11 cellular contexts compared by ENCODE assay signal in the genomic region with DNA sequence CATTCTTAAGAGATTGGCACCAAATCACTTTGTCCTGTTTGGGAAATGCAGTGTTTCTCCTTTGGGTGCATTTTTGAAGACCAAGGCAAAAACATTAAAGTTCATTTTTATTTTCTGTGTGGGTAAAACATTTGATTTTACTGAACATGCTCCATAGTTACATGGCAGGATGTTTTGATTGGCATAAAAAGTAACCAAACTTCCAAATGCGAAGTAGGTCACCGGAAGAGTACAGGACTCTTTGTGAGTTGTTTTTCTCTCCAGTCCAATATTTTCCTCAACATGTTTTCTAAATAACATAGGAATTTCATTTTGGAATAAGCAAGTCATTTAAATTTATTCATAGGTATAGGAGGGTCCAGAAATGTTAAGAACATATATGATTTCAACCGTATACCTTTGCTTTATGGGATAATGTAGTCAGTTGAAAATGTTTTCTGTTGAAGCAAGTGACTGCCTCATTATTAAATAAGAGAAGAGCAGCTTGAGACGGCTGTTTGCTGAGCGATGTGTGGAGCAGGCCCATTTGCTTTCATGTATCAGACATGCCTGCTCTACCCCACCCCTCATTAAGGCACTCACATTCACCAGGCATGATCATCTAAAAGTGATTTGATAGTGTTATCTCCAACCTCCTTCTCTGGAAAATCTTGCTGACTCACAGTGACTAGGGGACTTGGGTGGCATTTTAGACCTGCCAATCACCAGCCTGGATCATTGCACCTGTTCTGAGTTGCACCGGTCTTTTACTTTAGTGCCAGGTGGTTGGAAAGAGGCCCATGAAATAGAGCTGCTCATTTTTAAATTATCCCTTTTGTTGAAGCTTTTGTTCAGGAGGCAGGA. TPM values are rescaled to one million over a fixed set of nuclear protein-coding genes. Genes with fewer than 3 reads are reported as not detected.
DNase-seq lines count a peak whose midpoint lies in the region; ATAC-seq and TF ChIP-seq lines count a peak whose summit lies in the region.
"Not testable (repeated sequence)": the region's sequence is repeated elsewhere in the genome, so short reads cannot be mapped to it uniquely, and the experiment has no call there.
"Had no signal": no experiment of that assay in that cellular context is flagged by ENCODE, and none has a peak within 500 bp of the region (broad histone marks: within the 10 kb centered on the region; RNA-seq: fewer than 3 reads in every experiment).

No MANE protein-coding gene starts in this region.

- not testable (repeated sequence) for H3K4me3 Mint-ChIP-seq in Calu3 (ENCODE audit: low read depth, unreplicated experiment)

- peaks cover 43% of the 10 kb centered on the region for H3K4me1 ChIP-seq in psoas muscle
- peaks cover 24% of the 10 kb centered on the region for H3K4me1 ChIP-seq in vagina

- not testable (repeated sequence) for H3K36me3 ChIP-seq in psoas muscle (ENCODE audit: insufficient read depth in 1 of 2, low read depth in 1 of 2); vagina

- H3K9me3 Mint-ChIP-seq in Calu3 (ENCODE audit: low read depth, unreplicated experiment) = not testable (repeated sequence)

- intact Hi-C loops in Calu3 (cut with micrococcal nuclease; ENCODE audit: unreplicated experiment) (loop anchor here (1.0 to 5.0 kb wide), 2 partner anchors 74 to 412 kb away; a partner anchor contains a TSS), left colon (cut with DNase I, micrococcal nuclease) (loop anchor here in 1 of 2 donors (10.0 kb wide), 1 partner anchor 265 kb away; no protein-coding TSS in a partner anchor), psoas muscle (cut with DNase I) (loop anchor here (1.0 to 10.0 kb wide), 4 partner anchors 52 to 262 kb away; a partner anchor contains a TSS), vagina (cut with DNase I) (loop anchor here (5.0 kb wide), 1 partner anchor 78 kb away; no protein-coding TSS in a partner anchor)

- CTCF ChIA-PET in Calu3 (lab: Charles Lee) = not testable (repeated sequence)

- peak overlapping the region; percentile 84 for H3K27ac ChIP-seq in psoas muscle
- peak overlapping the region; percentile 61 for H3K27ac ChIP-seq in vagina

- 37 to 55% (median 41%) methylated on average over 6 of the region's 6 CpGs for WGBS in psoas muscle, 3 donors

- not testable (repeated sequence) for H3K4me3 ChIP-seq in psoas muscle, vagina

- TF ChIP-seq CTCF in Calu3 (IDR thresholded peaks at IDR 0.05; ENCODE audit: unreplicated experiment); psoas muscle (IDR thresholded peaks at IDR 0.05); vagina (IDR thresholded peaks at IDR 0.05): not testable (repeated sequence)

- DNase-seq in Calu3 (peak; percentile 40), NCI-H1417 treated with DMSO at 0.1 percent for 48 hours (lab: John Stamatoyannopoulos, UW) (peak; percentile 20), NCI-H460 (ENCODE audit: extremely low read depth, low read depth) (peak; percentile 94), SHP77 treated with DMSO at 0.1 percent for 48 hours (lab: John Stamatoyannopoulos, UW) (peak; percentile 93), dermis microvascular lymphatic vessel endothelial cell (ENCODE audit: low read depth in 2 of 2) (peak; percentile 72 to 74), left colon (peak; percentile 36 to 66)
- DNase-seq in psoas muscle; vagina (ENCODE audit: extremely low spot score in 2 of 2): not testable (repeated sequence)

- peak overlapping the region; percentile 90 for H3K27ac Mint-ChIP-seq in Calu3 (ENCODE audit: unreplicated experiment)

- not testable (repeated sequence) for H3K9me3 ChIP-seq in psoas muscle, vagina

- H3K36me3 Mint-ChIP-seq in Calu3 (ENCODE audit: insufficient read depth, unreplicated experiment) = not testable (repeated sequence)

- not testable (repeated sequence) for H3K27me3 ChIP-seq in psoas muscle (ENCODE audit: insufficient read depth in 3 of 3, low read length in 2 of 3); vagina

- H3K4me1 Mint-ChIP-seq in Calu3 (ENCODE audit: low read depth, unreplicated experiment) = peaks cover 73% of the 10 kb centered on the region

- not testable (repeated sequence) for TF ChIP-seq POLR2A in vagina (IDR thresholded peaks at IDR 0.05)

- BruUV-seq in Calu3 (replicated peaks; lab: Mats Ljungman, UMichigan) = not testable (repeated sequence)

- ATAC-seq in left colon = peak; percentile 60
- peak; percentile 62 to 84 (median 78) for ATAC-seq in psoas muscle

- H3K27me3 Mint-ChIP-seq in Calu3 (ENCODE audit: unreplicated experiment) = not testable (repeated sequence)

RNA-seq across cellular contexts. Expression of a gene that starts 16.3 kb away (rescaled TPM):
- total RNA-seq in Calu3 (2022) = 10.6 and 13.2 TPM in 2 replicates
- total RNA-seq in NCI-H460 (2014; rRNA removed; shearing (Covaris generic)) = 727 and 823 TPM in 2 replicates
- 1,021 and 1,066 TPM in 2 replicates for polyA plus RNA-seq in NCI-H460 (2014; cell fraction: nucleus; rRNA removed)
- total RNA-seq in dermis microvascular lymphatic vessel endothelial cell = 22.7 and 53.6 TPM in 2 replicates
- 10 to 100 TPM; 18.8 to 65.4 TPM for total RNA-seq in left colon
- total RNA-seq in psoas muscle = 100 to 1,000 TPM in 2 of 4 donors, 10 to 100 TPM in 2; 38.7 to 982 (median 119) TPM
- 1,000 to 10,000 TPM in 1 of 3 donors, 100 to 1,000 TPM in 2; 124 to 2,054 (median 400) TPM for polyA plus RNA-seq in psoas muscle
- total RNA-seq in vagina = 104 TPM
- total RNA-seq: activated CD4-positive, alpha-beta T cell treated with anti-CD3 and anti-CD28 coated beads, Interleukin-2, amount 10 ng/mL, durations not matched to agents 24 days and 14 days; H7; natural killer cell had no signal

RNA-seq across cellular contexts. Expression of a gene that starts 56.8 kb away (rescaled TPM):
- total RNA-seq in Calu3 (2022) = 10.2 and 17.3 TPM in 2 replicates
- 1,075 and 1,182 TPM in 2 replicates for total RNA-seq in NCI-H460 (2014; rRNA removed; shearing (Covaris generic))
- polyA plus RNA-seq in NCI-H460 (2014; cell fraction: nucleus; rRNA removed) = 895 and 1,099 TPM in 2 replicates
- 30.8 and 81.5 TPM in 2 replicates for total RNA-seq in dermis microvascular lymphatic vessel endothelial cell
- total RNA-seq in left colon = 10 to 100 TPM; 12.8 to 88.1 TPM
- total RNA-seq in psoas muscle = 100 to 1,000 TPM in 1 of 4 donors, 10 to 100 TPM in 3; 36.5 to 568 (median 80.5) TPM
- 1,000 to 10,000 TPM in 2 of 3 donors, 100 to 1,000 TPM in 1; 212 to 1,974 (median 1,595) TPM for polyA plus RNA-seq in psoas muscle
- 73.7 TPM for total RNA-seq in vagina
